13 cellular contexts compared by ENCODE assay signal in the genomic region with DNA sequence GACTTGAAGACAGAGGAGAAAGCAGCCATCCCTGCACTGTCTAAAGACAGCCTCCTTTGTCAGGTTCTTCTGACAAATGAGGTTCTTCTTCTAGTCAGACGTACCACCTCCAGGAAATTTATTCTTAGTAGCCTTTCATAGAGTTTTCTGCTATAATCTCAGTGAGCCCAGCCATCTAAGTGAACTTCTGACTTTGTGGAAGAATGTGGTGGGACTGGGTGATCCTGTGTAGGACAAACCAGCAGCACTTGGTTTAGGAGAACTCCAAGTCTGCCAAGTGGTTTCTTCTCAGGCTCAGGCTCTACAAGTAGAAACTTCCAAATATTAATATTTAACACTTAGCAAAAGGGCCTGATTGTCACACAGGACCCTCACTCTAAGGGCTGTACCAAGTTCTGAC. TPM values are rescaled to one million over a fixed set of nuclear protein-coding genes. Genes with fewer than 3 reads are reported as not detected.
DNase-seq lines count a peak whose midpoint lies in the region; ATAC-seq and TF ChIP-seq lines count a peak whose summit lies in the region.
"Had no signal": no experiment of that assay in that cellular context is flagged by ENCODE, and none has a peak within 500 bp of the region (broad histone marks: within the 10 kb centered on the region; RNA-seq: fewer than 3 reads in every experiment).

No MANE protein-coding gene starts in this region.

- H3K9me3 Mint-ChIP-seq in stimulated activated effector memory CD8-positive, alpha-beta T cell treated with anti-CD3 and anti-CD28 coated beads, Interleukin-12 subunit alpha, Interleukin-12 subunit beta, amount 100 ng/mL, for 72 hours, result no peaks in the 10 kb centered on the region

- TF ChIP-seq EP300 in transverse colon (IDR thresholded peaks at IDR 0.05; ENCODE audit: low read depth), result no peak

- 100% methylated on average over 1 of the region's 1 CpG; no CpG with 5 or more reads in 1 of the 2 donors for WGBS in transverse colon (ENCODE audit: low coverage in 1 of 2), 2 donors

- H3K4me1 ChIP-seq in PC-9 (replicated peaks; ENCODE audit: insufficient read depth), result peaks cover 48% of the 10 kb centered on the region
- H3K4me1 ChIP-seq in mucosa of stomach (ENCODE audit: control insufficient read depth, insufficient read depth, low read length), result peaks cover 50% of the 10 kb centered on the region
- H3K4me1 ChIP-seq in transverse colon, result peaks cover 0 to 9% (median 0%) of the 10 kb centered on the region in 4 donors

- H3F3A ChIP-seq in PC-9 (ENCODE audit: insufficient read depth, low read depth), result peaks cover 20% of the 10 kb centered on the region

- no TSS peak for BruUV-seq in PC-9 (replicated peaks; lab: Mats Ljungman, UMichigan)

- TF ChIP-seq POLR2A in transverse colon (IDR thresholded peaks at IDR 0.05), result no peak

- DNase-seq in PC-9, result peak in 1 of 2 experiments; percentile 76
- no peak for DNase-seq in transverse colon
- no peak for DNase-seq in stimulated activated effector memory CD8-positive, alpha-beta T cell treated with anti-CD3 and anti-CD28 coated beads, Interleukin-12 subunit alpha, Interleukin-12 subunit beta, amount 100 ng/mL, for 72 hours (ENCODE audit: low spot score in 2 of 2)
- DNase-seq in HuH-7.5 (ENCODE audit: low spot score), result no peak
- DNase-seq: ACHN; CD4-positive, CD25-positive, alpha-beta regulatory T cell; DMS53; GF-D8 had no signal

- no peaks in the 10 kb centered on the region for H3K9me2 ChIP-seq in PC-9 (ENCODE audit: insufficient read depth)

- H3K9ac ChIP-seq in mucosa of stomach (ENCODE audit: low read length), result peak overlapping the region; percentile 53
- H3K9ac ChIP-seq: BLaER1 treated with 17β-estradiol and CSF1 and Interleukin-3, amounts not matched to agents 10 nM and 100 nM had no signal

- no peaks in the 10 kb centered on the region for H3K27me3 ChIP-seq in PC-9 (ENCODE audit: insufficient read depth, low read depth)
- no peaks in the 10 kb centered on the region for H3K27me3 ChIP-seq in mucosa of stomach (ENCODE audit: control insufficient read depth, insufficient read depth, low read length)
- H3K27me3 ChIP-seq in transverse colon, result no peaks in the 10 kb centered on the region
- H3K27me3 ChIP-seq: BLaER1 treated with 17β-estradiol and CSF1 and Interleukin-3, amounts not matched to agents 10 nM and 100 nM had no signal

- no peaks in the 10 kb centered on the region for H3K79me2 ChIP-seq in PC-9 (ENCODE audit: low read depth)

- no peak overlapping the region for H3K4me3 Mint-ChIP-seq in stimulated activated effector memory CD8-positive, alpha-beta T cell treated with anti-CD3 and anti-CD28 coated beads, Interleukin-12 subunit alpha, Interleukin-12 subunit beta, amount 100 ng/mL, for 72 hours
- H3K4me3 Mint-ChIP-seq: CD4-positive, CD25-positive, alpha-beta regulatory T cell had no signal

- H3K4me1 Mint-ChIP-seq in stimulated activated effector memory CD8-positive, alpha-beta T cell treated with anti-CD3 and anti-CD28 coated beads, Interleukin-12 subunit alpha, Interleukin-12 subunit beta, amount 100 ng/mL, for 72 hours, result peaks cover 8% of the 10 kb centered on the region
- H3K4me1 Mint-ChIP-seq: CD4-positive, CD25-positive, alpha-beta regulatory T cell had no signal

- in situ Hi-C loops in transverse colon (cut with MboI; ENCODE audit: low pct_ligation_motif_present in 1 of 4, low pct_unique_long_range_greater_than_20kb in 1 of 4, low sequenced_read_pairs in 3 of 4), result no loop called here

- intact Hi-C loops in PC-9 (cut with micrococcal nuclease; ENCODE audit: unreplicated experiment), result no loop called here
- intact Hi-C loops in transverse colon (cut with DNase I; ENCODE audit: low total_unique reads), result no loop called here

- H3K36me3 ChIP-seq in PC-9 (ENCODE audit: low read depth) (peaks cover 7% of the 10 kb centered on the region; the same call in 1 of the 2 replicates), mucosa of stomach (ENCODE audit: control insufficient read depth, insufficient read depth, low read length) (no peaks in the 10 kb centered on the region), transverse colon (no peaks in the 10 kb centered on the region)
- H3K36me3 ChIP-seq: BLaER1 treated with 17β-estradiol and CSF1 and Interleukin-3, amounts not matched to agents 10 nM and 100 nM had no signal

- H3K27ac ChIP-seq in PC-9 (peak overlapping the region; percentile 74), transverse colon (peak overlapping the region in 1 of 4 donors; percentile 58)
- H3K27ac ChIP-seq: BLaER1 treated with 17β-estradiol and CSF1 and Interleukin-3, amounts not matched to agents 10 nM and 100 nM had no signal

- peak overlapping the region; percentile 36 for H3K4me2 ChIP-seq in PC-9
- H3K4me2 ChIP-seq: BLaER1 treated with 17β-estradiol and CSF1 and Interleukin-3, amounts not matched to agents 10 nM and 100 nM had no signal

- H3K9me3 ChIP-seq in PC-9 (ENCODE audit: insufficient read depth, low read depth) (no peaks in the 10 kb centered on the region), mucosa of stomach (ENCODE audit: control insufficient read depth, low read length) (no peaks in the 10 kb centered on the region), transverse colon (no peaks in the 10 kb centered on the region)
- H3K9me3 ChIP-seq: BLaER1 treated with 17β-estradiol and CSF1 and Interleukin-3, amounts not matched to agents 10 nM and 100 nM had no signal

- CTCF ChIA-PET in PC-9 (lab: Charles Lee), result no interaction called here

- ATAC-seq in esophagus mucosa (peak; percentile 75), HG03097 (IDR thresholded peaks at IDR 0.05; ENCODE audit: low FRiP score, unreplicated experiment) (no peak)
- ATAC-seq in stimulated activated effector memory CD8-positive, alpha-beta T cell treated with anti-CD3 and anti-CD28 coated beads, Interleukin-12 subunit alpha, Interleukin-12 subunit beta, amount 100 ng/mL, for 72 hours, result no peak
- ATAC-seq: HCT116 had no signal

- peaks cover 5% of the 10 kb centered on the region for H3K36me3 Mint-ChIP-seq in stimulated activated effector memory CD8-positive, alpha-beta T cell treated with anti-CD3 and anti-CD28 coated beads, Interleukin-12 subunit alpha, Interleukin-12 subunit beta, amount 100 ng/mL, for 72 hours

- TF ChIP-seq CTCF in PC-9 (conservative IDR thresholded peaks at IDR 0.05), result no peak
- no peak for TF ChIP-seq CTCF in transverse colon (IDR thresholded peaks at IDR 0.05)

- no peaks in the 10 kb centered on the region for H4K20me1 ChIP-seq in PC-9 (ENCODE audit: insufficient read depth)
- H4K20me1 ChIP-seq: BLaER1 treated with 17β-estradiol and CSF1 and Interleukin-3, amounts not matched to agents 10 nM and 100 nM had no signal

- no peak overlapping the region for H3K4me3 ChIP-seq in PC-9
- H3K4me3 ChIP-seq in mucosa of stomach (ENCODE audit: low read length), result no peak overlapping the region
- no peak overlapping the region for H3K4me3 ChIP-seq in transverse colon
- H3K4me3 ChIP-seq: BLaER1 treated with 17β-estradiol and CSF1 and Interleukin-3, amounts not matched to agents 10 nM and 100 nM had no signal

- POLR2A ChIA-PET in PC-9 (lab: Charles Lee; ENCODE audit: unreplicated experiment), result no interaction called here

- H2AFZ ChIP-seq in PC-9, result no peak overlapping the region

- H3K27ac Mint-ChIP-seq in stimulated activated effector memory CD8-positive, alpha-beta T cell treated with anti-CD3 and anti-CD28 coated beads, Interleukin-12 subunit alpha, Interleukin-12 subunit beta, amount 100 ng/mL, for 72 hours, result no peak overlapping the region
- H3K27ac Mint-ChIP-seq: CD4-positive, CD25-positive, alpha-beta regulatory T cell had no signal

RNA-seq across cellular contexts. Expression of a gene that starts 52.1 kb away (rescaled TPM):
- 30.3 and 35.0 TPM in 2 replicates for total RNA-seq in PC-9 (2021)
- total RNA-seq in esophagus mucosa, result 34.4 TPM
- total RNA-seq in transverse colon, result 10 to 100 TPM; 11.9 to 47.1 (median 34.3) TPM
